19 cellular contexts compared by ENCODE assay signal in the genomic region with DNA sequence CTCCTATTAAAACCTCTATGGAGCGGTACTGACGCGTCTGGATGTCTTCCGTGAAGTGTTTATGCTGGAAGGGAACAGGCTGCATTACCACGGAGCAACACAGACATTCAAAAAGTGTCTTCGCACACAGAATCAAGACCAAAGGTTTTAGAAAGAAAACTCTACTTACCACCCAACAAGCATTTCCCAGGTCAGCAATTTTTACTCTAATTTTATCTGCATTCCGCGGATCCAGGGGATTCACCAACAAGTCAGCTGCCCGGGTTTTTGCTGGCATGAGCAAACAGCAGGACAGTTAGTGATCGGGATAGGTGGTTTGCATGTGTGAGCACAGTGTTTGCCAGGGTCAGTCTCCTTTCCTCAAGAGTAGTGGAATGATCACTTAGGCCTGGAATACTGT.
A peak's percentile ranks its signal among the peaks of the same experiment; 100 is the strongest.
DNase-seq lines count a peak whose midpoint lies in the region; ATAC-seq, FAIRE-seq and TF ChIP-seq lines count a peak whose summit lies in the region.
"Had no signal": no experiment of that assay in that cellular context is flagged by ENCODE, and none has a peak within 500 bp of the region (broad histone marks: within the 10 kb centered on the region; RNA-seq: fewer than 3 reads in every experiment).

No MANE protein-coding gene starts in this region.

- intact Hi-C loops in esophagus muscularis mucosa (cut with DNase I) = no loop called here

- peaks cover 11% of the 10 kb centered on the region for H3K4me1 ChIP-seq in CD4-positive, CD25-positive, alpha-beta regulatory T cell (ENCODE audit: control insufficient read depth, insufficient read depth, low read length, poor library complexity, severe bottlenecking)
- H3K4me1 ChIP-seq in esophagus muscularis mucosa (peaks cover 0 to 15% (median 4%) of the 10 kb centered on the region in 4 donors), smooth muscle cell (ENCODE audit: low read depth) (peaks cover 13% of the 10 kb centered on the region)
- H3K4me1 ChIP-seq: BE2C had no signal

- peaks cover 3% of the 10 kb centered on the region for H3K79me2 ChIP-seq in smooth muscle cell (ENCODE audit: low read depth)

- H3K27ac ChIP-seq in CD4-positive, CD25-positive, alpha-beta regulatory T cell (ENCODE audit: insufficient read depth, low read length, poor library complexity, severe bottlenecking) = no peak overlapping the region
- H3K27ac ChIP-seq in esophagus muscularis mucosa (replicated peaks in 1 of 4) (no peak overlapping the region), smooth muscle cell (ENCODE audit: low read depth) (peak overlapping the region; percentile 56)
- H3K27ac ChIP-seq: C4-2B, GM23248 had no signal

- no peak for TF ChIP-seq EP300 in esophagus muscularis mucosa (IDR thresholded peaks at IDR 0.05)

- no peaks in the 10 kb centered on the region for H3K27me3 Mint-ChIP-seq in CD4-positive, CD25-positive, alpha-beta regulatory T cell
- H3K27me3 Mint-ChIP-seq in activated T-helper 17 cell treated with anti-CD3 and anti-CD28 coated beads, Interleukin-2, amount 50 U/mL, for 72 hours = no peaks in the 10 kb centered on the region

- WGBS in esophagus muscularis mucosa = 93% methylated on average over 10 of the region's 10 CpGs
- WGBS in smooth muscle cell (ENCODE audit: low lambda C conversion rate) = 83% methylated on average over 10 of the region's 10 CpGs

- H3K9ac ChIP-seq in smooth muscle cell (ENCODE audit: low read depth) = no peak overlapping the region
- H3K9ac ChIP-seq: GM23248 had no signal

- no peak overlapping the region for H3K4me3 ChIP-seq in CD4-positive, CD25-positive, alpha-beta regulatory T cell (ENCODE audit: low read depth, low read length)
- no peak overlapping the region for H3K4me3 ChIP-seq in esophagus muscularis mucosa
- H3K4me3 ChIP-seq in smooth muscle cell = no peak overlapping the region
- H3K4me3 ChIP-seq in foreskin fibroblast (ENCODE audit: low read depth in 1 of 2, low read length in 2 of 2) = no peak overlapping the region
- H3K4me3 ChIP-seq: GM23248 had no signal

- no peaks in the 10 kb centered on the region for H3K27me3 ChIP-seq in CD4-positive, CD25-positive, alpha-beta regulatory T cell (ENCODE audit: control insufficient read depth, insufficient read depth, low read length)
- H3K27me3 ChIP-seq in esophagus muscularis mucosa (no peaks in the 10 kb centered on the region), smooth muscle cell (ENCODE audit: low read depth) (no peaks in the 10 kb centered on the region)
- H3K27me3 ChIP-seq: BE2C had no signal

- peaks cover 59% of the 10 kb centered on the region for H3K36me3 ChIP-seq in CD4-positive, CD25-positive, alpha-beta regulatory T cell (ENCODE audit: control insufficient read depth, insufficient read depth, low read length)
- H3K36me3 ChIP-seq in esophagus muscularis mucosa (peaks cover 0 to 43% (median 18%) of the 10 kb centered on the region in 4 donors), smooth muscle cell (ENCODE audit: low read depth) (no peaks in the 10 kb centered on the region)

- H3F3A ChIP-seq in smooth muscle cell (ENCODE audit: low read depth) = no peaks in the 10 kb centered on the region

- H3K27ac Mint-ChIP-seq in CD4-positive, CD25-positive, alpha-beta regulatory T cell = peak overlapping the region in 2 of 3 donors; percentile 2 to 47
- H3K27ac Mint-ChIP-seq in activated T-helper 17 cell treated with anti-CD3 and anti-CD28 coated beads, Interleukin-2, amount 50 U/mL, for 72 hours = peak overlapping the region; percentile 47

- no peaks in the 10 kb centered on the region for H3K9me3 ChIP-seq in CD4-positive, CD25-positive, alpha-beta regulatory T cell (ENCODE audit: control insufficient read depth in 2 of 2, low read length in 2 of 2)
- H3K9me3 ChIP-seq in esophagus muscularis mucosa (no peaks in the 10 kb centered on the region), smooth muscle cell (replicated peaks; ENCODE audit: low read depth) (no peaks in the 10 kb centered on the region)
- H3K9me3 ChIP-seq: BE2C had no signal

- TF ChIP-seq CTCF in esophagus muscularis mucosa (IDR thresholded peaks at IDR 0.05) (no peak), smooth muscle cell (IDR thresholded peaks at IDR 0.05; ENCODE audit: borderline replicate concordance, insufficient read depth, poor library complexity, severe bottlenecking) (no peak), foreskin fibroblast (IDR thresholded peaks at IDR 0.05; ENCODE audit: low read depth, low read length) (no peak)

- H3K4me1 Mint-ChIP-seq in CD4-positive, CD25-positive, alpha-beta regulatory T cell = peaks cover 24 to 48% (median 30%) of the 10 kb centered on the region in 4 donors
- peaks cover 26% of the 10 kb centered on the region for H3K4me1 Mint-ChIP-seq in activated T-helper 17 cell treated with anti-CD3 and anti-CD28 coated beads, Interleukin-2, amount 50 U/mL, for 72 hours

- no peak for FAIRE-seq in GM12891 (lab: Jason Lieb, UNC)
- FAIRE-seq: A204.1, GM18507, H54 had no signal

- peaks cover 30% of the 10 kb centered on the region for H3K36me3 Mint-ChIP-seq in CD4-positive, CD25-positive, alpha-beta regulatory T cell
- peaks cover 56% of the 10 kb centered on the region for H3K36me3 Mint-ChIP-seq in activated T-helper 17 cell treated with anti-CD3 and anti-CD28 coated beads, Interleukin-2, amount 50 U/mL, for 72 hours (ENCODE audit: low read depth)

- H3K9me3 Mint-ChIP-seq in CD4-positive, CD25-positive, alpha-beta regulatory T cell = no peaks in the 10 kb centered on the region
- H3K9me3 Mint-ChIP-seq in activated T-helper 17 cell treated with anti-CD3 and anti-CD28 coated beads, Interleukin-2, amount 50 U/mL, for 72 hours = no peaks in the 10 kb centered on the region
- H3K9me3 Mint-ChIP-seq: CD8-positive, alpha-beta T cell had no signal

- no peak for DNase-seq in CD4-positive, CD25-positive, alpha-beta regulatory T cell
- DNase-seq in esophagus muscularis mucosa (ENCODE audit: extremely low spot score) = peak; percentile 64
- DNase-seq in smooth muscle cell (lab: John Stamatoyannopoulos, UW; ENCODE audit: unreplicated experiment) = no peak
- DNase-seq in foreskin fibroblast = no peak
- no peak for DNase-seq in GM12891 (ENCODE audit: insufficient read length, low spot score)
- DNase-seq: BE2C; CD8-positive, alpha-beta T cell; COR-L47; DND-41; GDM1; GM23248 had no signal

- TF ChIP-seq POLR2A in esophagus muscularis mucosa (IDR thresholded peaks at IDR 0.05; ENCODE audit: low read depth) (no peak), GM12891 (IDR thresholded peaks at IDR 0.05; ENCODE audit: low read depth, low read length) (no peak)

- no peak overlapping the region for H2AFZ ChIP-seq in smooth muscle cell (ENCODE audit: low read depth)
- H2AFZ ChIP-seq: GM23248 had no signal

- peaks cover 82% of the 10 kb centered on the region for H4K20me1 ChIP-seq in smooth muscle cell (ENCODE audit: low read depth)

- H3K4me3 Mint-ChIP-seq in CD4-positive, CD25-positive, alpha-beta regulatory T cell = no peak overlapping the region
- H3K4me3 Mint-ChIP-seq in activated T-helper 17 cell treated with anti-CD3 and anti-CD28 coated beads, Interleukin-2, amount 50 U/mL, for 72 hours = no peak overlapping the region
- H3K4me3 Mint-ChIP-seq: CD8-positive, alpha-beta T cell had no signal

- H3K4me2 ChIP-seq in smooth muscle cell = no peak overlapping the region

- no peak for ATAC-seq in CD4-positive, CD25-positive, alpha-beta regulatory T cell (ENCODE audit: low read depth in 2 of 2)
- no peak for ATAC-seq in activated T-helper 17 cell treated with anti-CD3 and anti-CD28 coated beads, Interleukin-2, amount 50 U/mL, for 72 hours (replicated peaks)
- ATAC-seq in GM18502 (IDR thresholded peaks at IDR 0.05; ENCODE audit: poor library complexity, unreplicated experiment) = no peak
- ATAC-seq in HG03095 (IDR thresholded peaks at IDR 0.05; ENCODE audit: unreplicated experiment) = no peak
- ATAC-seq: CD8-positive, alpha-beta T cell; HCT116 had no signal

TF ChIP-seq in GM12891, 5 proteins besides CTCF, POLR2A, EP300 and RAD21:
- TF ChIP-seq PAX5 (IDR thresholded peaks at IDR 0.05; ENCODE audit: insufficient read depth, low read length, severe bottlenecking) = no peak
- no peak for TF ChIP-seq POLR2AphosphoS5 (IDR thresholded peaks at IDR 0.05; ENCODE audit: low read depth, low read length)
- no peak for TF ChIP-seq TAF1 (IDR thresholded peaks at IDR 0.05; ENCODE audit: low read depth, low read length)
- TF ChIP-seq POU2F2 (IDR thresholded peaks at IDR 0.05; ENCODE audit: low read depth, low read length) = no peak
- no peak for TF ChIP-seq SPI1 (IDR thresholded peaks at IDR 0.05; ENCODE audit: low read depth, low read length)
